Comparison of ENCODE assay signal across 8 cellular contexts in genomic region chr6:8434727-8435092, GRCh38. TPM values are rescaled to one million over a fixed set of nuclear protein-coding genes. Genes with fewer than 3 reads are reported as not detected.
DNase-seq lines count a peak whose midpoint lies in the region; TF ChIP-seq lines count a peak whose summit lies in the region.

No MANE protein-coding gene starts in this region.

- TF ChIP-seq CTCF in GM12865 (IDR thresholded peaks at IDR 0.05; ENCODE audit: insufficient read depth, low read depth, low read length, missing control alignments) (no peak), H9 (conservative IDR thresholded peaks at IDR 0.05) (no peak), PC-9 (conservative IDR thresholded peaks at IDR 0.05) (no peak), esophagus muscularis mucosa (IDR thresholded peaks at IDR 0.05) (no peak), parathyroid adenoma (IDR thresholded peaks at IDR 0.05) (no peak)

- no peak overlapping the region for H2BK120ac ChIP-seq in H9 (ENCODE audit: low read depth, low read length, poor library complexity, severe bottlenecking)

- no peak overlapping the region for H3T11ph ChIP-seq in H9 (ENCODE audit: low read length)

- no peak overlapping the region for H3K27ac ChIP-seq in H9 (ENCODE audit: insufficient read length, low read depth, low read length)
- H3K27ac ChIP-seq in PC-9 = peak overlapping the region; percentile 39
- H3K27ac ChIP-seq in esophagus muscularis mucosa (replicated peaks in 1 of 4) = peak overlapping the region; percentile 89 to 91 (median 90)
- H3K27ac ChIP-seq in parathyroid adenoma = peak overlapping the region; percentile 85

- H2AFZ ChIP-seq in H9 (ENCODE audit: low read length) (no peak overlapping the region), PC-9 (peak overlapping the region; percentile 99), parathyroid adenoma (peak overlapping the region; percentile 96)

- H3K4me1 Mint-ChIP-seq in H9 = peaks cover 17 to 21% of the 10 kb centered on the region in 2 experiments

- H3K79me2 ChIP-seq in H9 (ENCODE audit: insufficient read depth, low read length) (peaks cover 2% of the 10 kb centered on the region; the same call in 1 of the 2 replicates), PC-9 (ENCODE audit: low read depth) (peaks cover 29% of the 10 kb centered on the region), parathyroid adenoma (peaks cover 7% of the 10 kb centered on the region)

- H2BK15ac ChIP-seq in H9 (ENCODE audit: low read depth, low read length) = no peak overlapping the region

- H3K36me3 ChIP-seq in PC-9 (ENCODE audit: low read depth) = no peaks in the 10 kb centered on the region
- peaks cover 0 to 3% (median 0%) of the 10 kb centered on the region in 4 donors for H3K36me3 ChIP-seq in esophagus muscularis mucosa
- no peaks in the 10 kb centered on the region for H3K36me3 ChIP-seq in parathyroid adenoma (ENCODE audit: control insufficient read depth, insufficient read depth, low read length)

- no peaks in the 10 kb centered on the region for H3K9me3 Mint-ChIP-seq in H9

- H3K4me3 Mint-ChIP-seq in H9 = peak overlapping the region; percentile 95 to 96

- H3K4me3 ChIP-seq in GM12865 (ENCODE audit: low read depth, low read length) (peak overlapping the region; percentile 69), PC-9 (peak overlapping the region; percentile 91), esophagus muscularis mucosa (peak overlapping the region; percentile 74 to 98 (median 82)), parathyroid adenoma (ENCODE audit: low read depth, low read length) (peak overlapping the region; percentile 91)

- H3K9me2 ChIP-seq in PC-9 (ENCODE audit: insufficient read depth) = no peaks in the 10 kb centered on the region

- H4K8ac ChIP-seq in H9 (replicated peaks; ENCODE audit: insufficient read length, low read depth, low read length) = no peak overlapping the region

- no TSS peak for BruUV-seq in PC-9 (replicated peaks; lab: Mats Ljungman, UMichigan)

- H3K14ac ChIP-seq in H9 (ENCODE audit: insufficient read depth, low read length) = 0 out of 2 replicates have a peak overlapping the region, but pooled peaks have one; percentile 74

- no peaks in the 10 kb centered on the region for H3K79me1 ChIP-seq in H9 (ENCODE audit: insufficient read depth, low read depth, low read length, poor library complexity, severe bottlenecking)

- no peak overlapping the region for H2BK12ac ChIP-seq in H9 (ENCODE audit: insufficient read length, low read depth, low read length)

- H2AK5ac ChIP-seq in H9 (ENCODE audit: insufficient read length, low read length) = no peak overlapping the region

- H3K23me2 ChIP-seq in H9 (ENCODE audit: insufficient read length, low read depth, low read length, poor library complexity, severe bottlenecking) = peaks cover 5% of the 10 kb centered on the region

- H3K4me1 ChIP-seq in H9 (ENCODE audit: insufficient read depth, low read length) (no peaks in the 10 kb centered on the region), PC-9 (replicated peaks; ENCODE audit: insufficient read depth) (peaks cover 10% of the 10 kb centered on the region), esophagus muscularis mucosa (peaks cover 8 to 32% (median 28%) of the 10 kb centered on the region in 4 donors), parathyroid adenoma (peaks cover 3% of the 10 kb centered on the region)

- H3K4me2 ChIP-seq in H9 (ENCODE audit: insufficient read depth, insufficient read length, low read length) (peak overlapping the region; percentile 80), PC-9 (peak overlapping the region; percentile 88), parathyroid adenoma (ENCODE audit: low read length) (peak overlapping the region; percentile 70)

- H3K27ac Mint-ChIP-seq in H9 = peak overlapping the region in 2 of 3 experiments; percentile 20 to 81; a peak in 4 of 7 replicates

- H4K5ac ChIP-seq in H9 (ENCODE audit: insufficient read length, low read depth, low read length) = no peak overlapping the region

- H3K56ac ChIP-seq in H9 (ENCODE audit: insufficient read length, low read depth, low read length) = no peak overlapping the region

- no peaks in the 10 kb centered on the region for H4K20me1 ChIP-seq in H9 (ENCODE audit: control insufficient read depth, insufficient read depth, insufficient read length)
- H4K20me1 ChIP-seq in PC-9 (ENCODE audit: insufficient read depth) = no peaks in the 10 kb centered on the region

- H2BK5ac ChIP-seq in H9 (ENCODE audit: insufficient read length, low read length) = no peak overlapping the region

- DNase-seq in GM12865 (ENCODE audit: low read depth) (no peak), H9 (no peak), PC-9 (no peak), esophagus muscularis mucosa (ENCODE audit: extremely low spot score) (no peak), T1000 (lab: John Stamatoyannopoulos, UW) (no peak), erythroblast (lab: John Stamatoyannopoulos, UW) (no peak)
- no peak for DNase-seq in effector CD8-positive, alpha-beta T cell (lab: John Stamatoyannopoulos, UW)

- H3K4ac ChIP-seq in H9 (ENCODE audit: low read depth, low read length) = no peak overlapping the region

- no CpG with 5 or more reads among the region's 8 CpGs for WGBS in H9 (ENCODE audit: extremely low coverage, insufficient read length, low lambda C conversion rate)
- 2% methylated on average over 8 of the region's 8 CpGs for WGBS in esophagus muscularis mucosa

- H3K36me3 Mint-ChIP-seq in H9 (ENCODE audit: insufficient read depth in 1 of 3, low read depth in 3 of 3) = peaks cover 0 to 4% (median 3%) of the 10 kb centered on the region in 3 experiments; a peak in 2 of 7 replicates

- intact Hi-C loops in PC-9 (cut with micrococcal nuclease; ENCODE audit: unreplicated experiment) (loop anchor here (10.0 kb wide), 1 partner anchor 350 kb away; no protein-coding TSS in a partner anchor), esophagus muscularis mucosa (cut with DNase I) (no loop called here)

- no peak overlapping the region for H2BK20ac ChIP-seq in H9 (ENCODE audit: low read depth, low read length, poor library complexity, severe bottlenecking)

- TF ChIP-seq POLR2A in esophagus muscularis mucosa (IDR thresholded peaks at IDR 0.05; ENCODE audit: low read depth) = no peak
- no peak for TF ChIP-seq POLR2A in erythroblast (IDR thresholded peaks at IDR 0.05; ENCODE audit: low read length)

- H3K9me3 ChIP-seq in H9 (ENCODE audit: control insufficient read depth, low read depth, low read length) (no peaks in the 10 kb centered on the region), PC-9 (ENCODE audit: insufficient read depth, low read depth) (no peaks in the 10 kb centered on the region), esophagus muscularis mucosa (no peaks in the 10 kb centered on the region), parathyroid adenoma (ENCODE audit: control insufficient read depth, low read length) (no peaks in the 10 kb centered on the region)

- H3K23ac ChIP-seq in H9 (ENCODE audit: insufficient read length, low read depth, low read length) = no peak overlapping the region

- CTCF ChIA-PET in PC-9 (lab: Charles Lee) = no interaction called here

- no peak for TF ChIP-seq EP300 in esophagus muscularis mucosa (IDR thresholded peaks at IDR 0.05)

- H3K27me3 Mint-ChIP-seq in H9 (ENCODE audit: low read depth) = no peaks in the 10 kb centered on the region; the same call in 1 of the 2 replicates

- H4K91ac ChIP-seq in H9 (ENCODE audit: insufficient read length, low read depth, low read length) = no peak overlapping the region

- H3K18ac ChIP-seq in H9 (ENCODE audit: insufficient read length, low read depth, low read length) = no peak overlapping the region

- no peaks in the 10 kb centered on the region for H3K27me3 ChIP-seq in H9 (ENCODE audit: insufficient read depth, low read length)
- no peaks in the 10 kb centered on the region for H3K27me3 ChIP-seq in PC-9 (ENCODE audit: insufficient read depth, low read depth)
- H3K27me3 ChIP-seq in esophagus muscularis mucosa = no peaks in the 10 kb centered on the region
- no peaks in the 10 kb centered on the region for H3K27me3 ChIP-seq in parathyroid adenoma (ENCODE audit: control insufficient read depth, insufficient read depth, low read length)

- no peaks in the 10 kb centered on the region for H3F3A ChIP-seq in PC-9 (ENCODE audit: insufficient read depth, low read depth)

- POLR2A ChIA-PET in PC-9 (lab: Charles Lee; ENCODE audit: unreplicated experiment) = no interaction called here

- H3K9ac ChIP-seq in H9 (ENCODE audit: extremely low read depth, insufficient read length, low read length) (peak overlapping the region; percentile 67), parathyroid adenoma (peak overlapping the region; percentile 68)

RNA-seq across cellular contexts. Expression of gene SLC35B3, which starts 0.6 kb away (rescaled TPM):
- total RNA-seq in H9 (2021) (8.0 and 8.4 TPM in 2 replicates), PC-9 (2021) (12.4 and 16.7 TPM in 2 replicates), esophagus muscularis mucosa (10 to 100 TPM; 12.1 to 16.6 (median 13.8) TPM)
